8 cellular contexts compared by ENCODE assay signal in genomic region chr6:98833101-98834059, GRCh38. TPM values are rescaled to one million over a fixed set of nuclear protein-coding genes. Genes with fewer than 3 reads are reported as not detected.
DNase-seq lines count a peak whose midpoint lies in the region; ATAC-seq and TF ChIP-seq lines count a peak whose summit lies in the region.

No MANE protein-coding gene starts in this region.

- peak overlapping the region; percentile 68 to 99 (median 96) for H3K27ac ChIP-seq in dorsolateral prefrontal cortex
- no peak overlapping the region for H3K27ac ChIP-seq in lung (ENCODE audit: low read depth in 1 of 2, low read length in 1 of 2)
- no peak overlapping the region for H3K27ac ChIP-seq in suprapubic skin

- peak; percentile 30 for DNase-seq in EH (ENCODE audit: low read depth)
- DNase-seq in SHP77 (lab: John Stamatoyannopoulos, UW), result peak; percentile 67 to 71
- peak in 9 of 10 donors; percentile 68 to 80 (median 78) for DNase-seq in dorsolateral prefrontal cortex
- DNase-seq in lung (ENCODE audit: low spot score), result no peak
- DNase-seq in suprapubic skin (ENCODE audit: low spot score in 2 of 2), result peak in 1 of 2 donors; percentile 77

- H3K4me1 ChIP-seq in lung (ENCODE audit: control insufficient read depth in 2 of 2, insufficient read depth in 2 of 2, low read length in 2 of 2) (peaks cover 2 to 31% of the 10 kb centered on the region in 2 donors), suprapubic skin (peaks cover 51% of the 10 kb centered on the region)

- TF ChIP-seq CTCF in dorsolateral prefrontal cortex (IDR thresholded peaks at IDR 0.05 in 54 of 56, conservative IDR thresholded peaks at IDR 0.05 in 2 of 56; ENCODE audit: low read depth in 1 of 56, partially characterized antibody in 56 of 56) (peak in 36 of 56 donors; percentile 4 to 56 (median 34)), lung (IDR thresholded peaks at IDR 0.05; ENCODE audit: control extremely low read depth, extremely low read depth) (no peak), suprapubic skin (IDR thresholded peaks at IDR 0.05) (no peak)

- peaks cover 0 to 64% (median 9%) of the 10 kb centered on the region in 45 donors for H3K27me3 ChIP-seq in dorsolateral prefrontal cortex
- peaks cover 3% of the 10 kb centered on the region for H3K27me3 ChIP-seq in lung (ENCODE audit: control insufficient read depth, insufficient read depth)
- peaks cover 96% of the 10 kb centered on the region for H3K27me3 ChIP-seq in suprapubic skin

- ATAC-seq in HG03066 (IDR thresholded peaks at IDR 0.05; ENCODE audit: low read depth, unreplicated experiment) (peak; percentile 11), lung (ENCODE audit: insufficient read depth, low FRiP score) (no peak), GM18502 (IDR thresholded peaks at IDR 0.05; ENCODE audit: poor library complexity, unreplicated experiment) (no peak), HG03280 (IDR thresholded peaks at IDR 0.05; ENCODE audit: unreplicated experiment) (no peak)

- H3K4me3 ChIP-seq in dorsolateral prefrontal cortex (peak overlapping the region; percentile 62 to 92 (median 79)), lung (peak overlapping the region; percentile 2), suprapubic skin (peak overlapping the region; percentile 62)

- no peak for TF ChIP-seq POLR2A in suprapubic skin (IDR thresholded peaks at IDR 0.05)

- TF ChIP-seq EP300 in suprapubic skin (IDR thresholded peaks at IDR 0.05), result no peak

- intact Hi-C loops in dorsolateral prefrontal cortex (cut with DNase I), result loop anchor here (2.0 to 10.0 kb wide), 6 partner anchors 191 to 786 kb away; no protein-coding TSS in a partner anchor

- H3K9me3 ChIP-seq in lung (ENCODE audit: control insufficient read depth in 2 of 2, insufficient read depth in 1 of 2, low read length in 1 of 2) (peaks cover 0 to 10% of the 10 kb centered on the region in 2 donors), suprapubic skin (no peaks in the 10 kb centered on the region)

- no peaks in the 10 kb centered on the region for H3K36me3 ChIP-seq in lung (ENCODE audit: control insufficient read depth in 2 of 2, insufficient read depth in 2 of 2, low read length in 2 of 2)
- H3K36me3 ChIP-seq in suprapubic skin, result no peaks in the 10 kb centered on the region

- WGBS in lung, 2 donors, result 1% methylated on average over 66 of the region's 66 CpGs
- WGBS in suprapubic skin, result 2% methylated on average over 40 of the region's 66 CpGs

RNA-seq across cellular contexts. Expression of gene POU3F2, which starts 1.0 kb away (rescaled TPM):
- total RNA-seq in dorsolateral prefrontal cortex (10 to 100 TPM; 10.8 to 38.0 (median 20.6) TPM), lung (under 1 TPM in 1 of 2 donors, not detected in 1; 0.11 TPM), suprapubic skin (not detected)
- polyA plus RNA-seq in lung, result not detected

Comparison
In these comparisons a context has a peak if more than half of its experiments do, and no peak if none do; other contexts are left out.
1. H3K27ac ChIP-seq: peak in dorsolateral prefrontal cortex (59 of 59); none in lung (0 of 2) and suprapubic skin (single experiment).
2. H3K4me3 ChIP-seq: peak in every context shown above with its lines; median percentile 79 in dorsolateral prefrontal cortex; 62 in suprapubic skin; 2 in lung.
3. CTCF ChIP-seq: peak in dorsolateral prefrontal cortex (36 of 56); none in lung (single experiment) and suprapubic skin (0 of 2).
4. RNA of gene POU3F2, which starts 1.0 kb away (total RNA-seq): 10.8 to 38.0 TPM in dorsolateral prefrontal cortex; 0.11 TPM in lung and not detected in suprapubic skin; every median in the first group is over 10 times any median in the second.